25 cellular contexts compared by ENCODE assay signal in genomic region chr6:75968143-75968542, GRCh38.
DNase-seq lines count a peak whose midpoint lies in the region; FAIRE-seq and TF ChIP-seq lines count a peak whose summit lies in the region.
"Had no signal": no experiment of that assay in that cellular context is flagged by ENCODE, and none has a peak within 500 bp of the region (broad histone marks: within the 10 kb centered on the region; RNA-seq: fewer than 3 reads in every experiment).

No MANE protein-coding gene starts in this region.

- H3K4me3 ChIP-seq in kidney (ENCODE audit: low read length in 2 of 2), result no peak overlapping the region
- H3K4me3 ChIP-seq: BLaER1 had no signal

- peak; percentile 23 for FAIRE-seq in TTC549 (lab: Jason Lieb, UNC)
- FAIRE-seq in endometrium (lab: Jason Lieb, UNC), result peak; percentile 43
- FAIRE-seq in kidney (lab: Jason Lieb, UNC), result peak; percentile 51
- FAIRE-seq: GM12891, GM19239 had no signal

- no peak overlapping the region for H3K4me3 Mint-ChIP-seq in type B pancreatic cell
- H3K4me3 Mint-ChIP-seq: CD14-positive monocyte; CD4-positive, alpha-beta memory T cell; CD4-positive, CD25-positive, alpha-beta regulatory T cell; CD8-positive, alpha-beta memory T cell had no signal

- H3K27me3 Mint-ChIP-seq in type B pancreatic cell, result no peaks in the 10 kb centered on the region
- H3K27me3 Mint-ChIP-seq: CD4-positive, CD25-positive, alpha-beta regulatory T cell had no signal

- intact Hi-C loops in kidney (cut with DNase I), result no loop called here

- no peaks in the 10 kb centered on the region for H3K36me3 Mint-ChIP-seq in type B pancreatic cell
- H3K36me3 Mint-ChIP-seq: CD14-positive monocyte; CD4-positive, alpha-beta memory T cell; CD4-positive, CD25-positive, alpha-beta regulatory T cell; CD8-positive, alpha-beta memory T cell had no signal

- no peak overlapping the region for H3K27ac ChIP-seq in kidney (ENCODE audit: low read depth in 2 of 2, low read length in 2 of 2)
- H3K27ac ChIP-seq: BLaER1 had no signal

- no peak overlapping the region for H3K9ac ChIP-seq in kidney (ENCODE audit: low read length in 2 of 2)
- H3K9ac ChIP-seq: BLaER1 had no signal

- no peak for DNase-seq in kidney
- no peak for DNase-seq in retina
- DNase-seq in HPDE6-E6E7 (ENCODE audit: extremely low spot score), result no peak
- DNase-seq in type B pancreatic cell (ENCODE audit: extremely low spot score, unreplicated experiment), result no peak
- DNase-seq: 8988T; ACHN; BE2C; C1 segment of cervical spinal cord; CD4-positive, alpha-beta memory T cell; CD4-positive, CD25-positive, alpha-beta regulatory T cell; CD8-positive, alpha-beta memory T cell; COR-L47; DMS 273 treated with DMSO at 0.1 percent for 48 hours; DMS153; DMS53; DMS79; DND-41; EL; GF-D8 had no signal

- no peaks in the 10 kb centered on the region for H3K9me3 Mint-ChIP-seq in type B pancreatic cell

- H3K4me1 Mint-ChIP-seq in type B pancreatic cell (ENCODE audit: unreplicated experiment), result no peaks in the 10 kb centered on the region
- H3K4me1 Mint-ChIP-seq: CD14-positive monocyte; CD4-positive, alpha-beta memory T cell; CD4-positive, CD25-positive, alpha-beta regulatory T cell; CD8-positive, alpha-beta memory T cell had no signal

- TF ChIP-seq CTCF in kidney (IDR thresholded peaks at IDR 0.05; ENCODE audit: borderline replicate concordance, extremely low read depth, insufficient read depth), result no peak
- no peak for TF ChIP-seq CTCF in type B pancreatic cell (conservative IDR thresholded peaks at IDR 0.05)

- peaks cover 0 to 3% of the 10 kb centered on the region in 2 donors for H3K4me1 ChIP-seq in kidney (ENCODE audit: control insufficient read depth in 1 of 2, insufficient read depth in 1 of 2, low read depth in 1 of 2, low read length in 2 of 2)
- H3K4me1 ChIP-seq: BE2C, BLaER1 had no signal

- no peak overlapping the region for H3K27ac Mint-ChIP-seq in type B pancreatic cell
- H3K27ac Mint-ChIP-seq: CD4-positive, alpha-beta memory T cell; CD4-positive, CD25-positive, alpha-beta regulatory T cell; CD8-positive, alpha-beta memory T cell had no signal

- H3K9me3 ChIP-seq in kidney (ENCODE audit: control insufficient read depth in 1 of 2, low read length in 2 of 2), result no peaks in the 10 kb centered on the region
- H3K9me3 ChIP-seq: BE2C, BLaER1 had no signal

- no peaks in the 10 kb centered on the region for H3K36me3 ChIP-seq in kidney (ENCODE audit: control insufficient read depth in 1 of 2, insufficient read depth in 2 of 2, low read length in 2 of 2)
- H3K36me3 ChIP-seq: BE2C, BLaER1 had no signal
